In genomic region chr4:87118826-87119225, GRCh38 we compare ENCODE assay signal across 11 cellular contexts.
A peak's percentile ranks its signal among the peaks of the same experiment; 100 is the strongest.
DNase-seq lines count a peak whose midpoint lies in the region; ATAC-seq, FAIRE-seq and TF ChIP-seq lines count a peak whose summit lies in the region.
"Had no signal": no experiment of that assay in that cellular context is flagged by ENCODE, and none has a peak within 500 bp of the region (broad histone marks: within the 10 kb centered on the region; RNA-seq: fewer than 3 reads in every experiment).

No MANE protein-coding gene starts in this region.

- H3K4me1 ChIP-seq in OCI-LY7 (ENCODE audit: insufficient read depth, low read length, poor library complexity, severe bottlenecking) (no peaks in the 10 kb centered on the region), esophagus squamous epithelium (peaks cover 22 to 83% (median 27%) of the 10 kb centered on the region in 3 donors), sigmoid colon (peaks cover 0 to 75% (median 61%) of the 10 kb centered on the region in 4 donors)

- H4K20me1 ChIP-seq in OCI-LY7 (ENCODE audit: insufficient read depth, low read length), result no peaks in the 10 kb centered on the region

- no peak for FAIRE-seq in D721Med (lab: Jason Lieb, UNC)

- H3K27ac ChIP-seq in OCI-LY7 (ENCODE audit: low read depth, low read length, poor library complexity, severe bottlenecking) (no peak overlapping the region), esophagus squamous epithelium (peak overlapping the region in 3 of 4 donors; percentile 80 to 86 (median 85)), sigmoid colon (peak overlapping the region; percentile 86 to 88 (median 86))
- H3K27ac ChIP-seq: SJCRH30, spleen had no signal

- H2AFZ ChIP-seq in OCI-LY7 (ENCODE audit: low read length), result no peak overlapping the region

- no peak overlapping the region for H3K4me2 ChIP-seq in OCI-LY7 (ENCODE audit: low read length)

- H3K9me2 ChIP-seq in OCI-LY7 (ENCODE audit: insufficient read depth, low read length), result no peaks in the 10 kb centered on the region

- WGBS in esophagus squamous epithelium, 2 donors, result 92 to 100% methylated on average over 2 of the region's 2 CpGs
- WGBS in sigmoid colon, 2 donors, result 92 to 95% methylated on average over 2 of the region's 2 CpGs

- DNase-seq in H7 (peak; percentile 55), OCI-LY7 (ENCODE audit: low spot score) (peak; percentile 9), esophagus squamous epithelium (lab: John Stamatoyannopoulos, UW) (no peak), sigmoid colon (no peak), NOMO-1 (lab: John Stamatoyannopoulos, UW; ENCODE audit: unreplicated experiment in 2 of 2) (no peak), D721Med (ENCODE audit: insufficient read length, low spot score) (no peak)
- DNase-seq: head of caudate nucleus, spleen had no signal

- no peak for TF ChIP-seq CTCF in OCI-LY7 (conservative IDR thresholded peaks at IDR 0.05; ENCODE audit: low read length)
- no peak for TF ChIP-seq CTCF in esophagus squamous epithelium (IDR thresholded peaks at IDR 0.05)
- no peak for TF ChIP-seq CTCF in sigmoid colon (IDR thresholded peaks at IDR 0.05)
- TF ChIP-seq CTCF in D721Med (IDR thresholded peaks at IDR 0.05; ENCODE audit: insufficient read depth, missing control alignments), result no peak

- no peaks in the 10 kb centered on the region for H3K79me2 ChIP-seq in OCI-LY7 (ENCODE audit: insufficient read depth, low read depth, low read length)

- BruUV-seq in OCI-LY7 (replicated peaks; lab: Mats Ljungman, UMichigan), result no TSS peak

- TF ChIP-seq EP300 in sigmoid colon (IDR thresholded peaks at IDR 0.05), result no peak

- no peak for ATAC-seq in GM21825 (IDR thresholded peaks at IDR 0.05; ENCODE audit: unreplicated experiment)

- H3K4me3 ChIP-seq in H7 (ENCODE audit: insufficient read depth, low read depth, low read length) (no peak overlapping the region), OCI-LY7 (ENCODE audit: low read depth, low read length, poor library complexity, severe bottlenecking) (no peak overlapping the region), esophagus squamous epithelium (no peak overlapping the region), sigmoid colon (peak overlapping the region in 1 of 4 donors; percentile 40)
- H3K4me3 ChIP-seq: SJCRH30, spleen, tibial nerve had no signal

- POLR2A ChIA-PET in OCI-LY7 (lab: Charles Lee), result interaction anchor here (0.6 to 1.1 kb wide), 3 partner anchors 22 to 187 kb away, joined by 4 to 6 read pairs (median 5); no protein-coding TSS in a partner anchor

- H3K36me3 ChIP-seq in H7 (replicated peaks; ENCODE audit: control insufficient read depth, insufficient read depth, low read length), result peaks cover 16% of the 10 kb centered on the region
- peaks cover 64% of the 10 kb centered on the region for H3K36me3 ChIP-seq in OCI-LY7 (ENCODE audit: insufficient read depth, low read length)
- H3K36me3 ChIP-seq in esophagus squamous epithelium, result peaks cover 16 to 66% (median 21%) of the 10 kb centered on the region in 3 donors
- H3K36me3 ChIP-seq in sigmoid colon, result peaks cover 16 to 32% (median 22%) of the 10 kb centered on the region in 4 donors

- no peaks in the 10 kb centered on the region for H3K9me3 ChIP-seq in OCI-LY7 (ENCODE audit: low read length)
- no peaks in the 10 kb centered on the region for H3K9me3 ChIP-seq in esophagus squamous epithelium
- H3K9me3 ChIP-seq in sigmoid colon, result no peaks in the 10 kb centered on the region
- H3K9me3 ChIP-seq: SJCRH30, spleen, tibial nerve had no signal

- no peak for TF ChIP-seq POLR2A in esophagus squamous epithelium (IDR thresholded peaks at IDR 0.05)
- no peak for TF ChIP-seq POLR2A in sigmoid colon (IDR thresholded peaks at IDR 0.05)

- intact Hi-C loops in OCI-LY7 (cut with micrococcal nuclease; ENCODE audit: unreplicated experiment) (no loop called here), esophagus squamous epithelium (cut with DNase I) (loop anchor here (5.0 kb wide), 1 partner anchor 627 kb away; no protein-coding TSS in a partner anchor), sigmoid colon (cut with DNase I) (no loop called here)

- CTCF ChIA-PET in OCI-LY7 (lab: Charles Lee; ENCODE audit: unreplicated experiment), result no interaction called here

- no peaks in the 10 kb centered on the region for H3K27me3 ChIP-seq in H7 (ENCODE audit: control insufficient read depth, insufficient read depth, low read length)
- H3K27me3 ChIP-seq in esophagus squamous epithelium, result no peaks in the 10 kb centered on the region
- no peaks in the 10 kb centered on the region for H3K27me3 ChIP-seq in sigmoid colon
- H3K27me3 ChIP-seq: SJCRH30, spleen, tibial nerve had no signal

Comparison
In these comparisons a context has a peak if more than half of its experiments do, and no peak if none do; other contexts are left out.
1. DNase-seq: peak in H7 (single experiment) and OCI-LY7 (single experiment); none in esophagus squamous epithelium (single experiment), sigmoid colon (single experiment), NOMO-1 (0 of 2) and D721Med (single experiment).